ENCODE assay signal across 8 cellular contexts in the genomic region with DNA sequence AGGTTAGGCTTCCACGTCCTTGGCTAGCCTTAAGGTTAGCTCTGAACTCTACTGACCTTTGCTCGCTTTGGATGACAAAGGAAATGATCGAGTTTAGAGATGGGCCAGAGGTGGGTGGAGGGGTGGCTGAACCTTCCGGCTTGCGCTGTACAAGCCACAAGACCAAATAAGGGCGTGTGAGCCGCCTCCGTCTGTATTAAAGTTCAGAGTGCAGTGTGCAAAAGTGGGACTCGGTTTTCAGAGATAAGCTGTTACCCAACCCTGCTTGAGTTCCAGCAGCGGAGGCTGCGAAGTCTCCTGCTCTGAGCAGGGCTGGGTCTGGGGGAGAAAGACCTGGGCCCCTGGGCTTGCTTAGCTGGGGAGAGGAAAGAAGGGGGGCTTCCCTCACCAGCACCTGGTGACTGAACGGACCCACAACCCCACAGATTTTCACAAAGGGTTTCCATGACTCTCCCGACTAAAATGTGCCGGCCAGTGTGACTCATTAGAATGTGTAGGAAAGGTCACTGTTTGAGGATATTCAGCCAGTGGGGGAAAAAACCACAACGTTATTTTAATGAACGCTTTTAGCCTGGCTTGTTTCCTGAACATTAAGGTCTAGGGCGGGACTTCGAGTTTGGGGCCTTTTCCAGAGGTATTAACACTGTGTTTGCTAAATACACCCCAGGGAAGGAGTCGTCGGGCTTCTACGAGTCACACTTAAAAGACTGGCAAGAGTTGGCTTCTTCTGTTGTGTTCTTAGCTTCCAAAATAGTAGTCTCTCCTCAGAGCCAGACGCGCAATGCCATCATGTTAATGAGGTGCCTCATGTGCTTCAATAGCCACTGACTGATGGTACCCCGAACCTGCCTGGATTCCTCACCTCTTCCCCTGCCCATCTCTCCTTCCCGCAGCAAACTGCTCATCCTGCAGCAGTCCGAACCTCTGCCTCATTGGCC.
DNase-seq lines count a peak whose midpoint lies in the region; ATAC-seq lines count a peak whose summit lies in the region.

No MANE protein-coding gene starts in this region.

- H3K27me3 ChIP-seq in HAP-1 (ENCODE audit: low read depth), result no peaks in the 10 kb centered on the region
- H3K27me3 ChIP-seq in MG63, result no peaks in the 10 kb centered on the region
- no peaks in the 10 kb centered on the region for H3K27me3 ChIP-seq in ectodermal cell (ENCODE audit: control insufficient read depth, insufficient read depth, low read length, poor library complexity, severe bottlenecking)

- H3K9me3 Mint-ChIP-seq in memory B cell, result no peaks in the 10 kb centered on the region

- H3K4me1 Mint-ChIP-seq in memory B cell, result peaks cover 41% of the 10 kb centered on the region

- H3K36me3 Mint-ChIP-seq in memory B cell, result peaks cover 6% of the 10 kb centered on the region

- DNase-seq in HAP-1 (ENCODE audit: low spot score in 2 of 2) (peak; percentile 79 to 83), MG63 (peak; percentile 86), memory B cell (ENCODE audit: low spot score in 2 of 2) (peak; percentile 42 to 46), DMS114 treated with DMSO at 0.1 percent for 48 hours (lab: John Stamatoyannopoulos, UW; ENCODE audit: unreplicated experiment) (no peak)
- DNase-seq in activated CD4-positive, alpha-beta T cell treated with anti-CD3 and anti-CD28 coated beads, Interleukin-2, amount 50 U/mL, for 4 hours, result peak; percentile 62 to 67
- DNase-seq in stimulated activated CD8-positive, alpha-beta memory T cell treated with anti-CD3 and anti-CD28 coated beads, Interleukin-15, amount 100 ng/mL, for 4 hours (ENCODE audit: low read depth in 2 of 2), result peak; percentile 57 to 61

- 38 to 42% methylated on average over 26 of the region's 26 CpGs for WGBS in ectodermal cell, 2 experiments

- in situ Hi-C loops in HAP-1 (cut with MboI; ENCODE audit: low sequenced_read_pairs), result no loop called here

- peak; percentile 64 for ATAC-seq in memory B cell (ENCODE audit: low read depth)

- H3K9me3 ChIP-seq in HAP-1 (no peaks in the 10 kb centered on the region), MG63 (no peaks in the 10 kb centered on the region), ectodermal cell (ENCODE audit: control insufficient read depth, low read length) (no peaks in the 10 kb centered on the region)

- H3K36me3 ChIP-seq in HAP-1 (replicated peaks) (no peaks in the 10 kb centered on the region; the same call in 1 of the 2 replicates), MG63 (no peaks in the 10 kb centered on the region), ectodermal cell (ENCODE audit: control insufficient read depth, insufficient read depth, low read length) (no peaks in the 10 kb centered on the region)

- peak overlapping the region; percentile 96 for H3K27ac Mint-ChIP-seq in memory B cell

- H3K27me3 Mint-ChIP-seq in memory B cell, result no peaks in the 10 kb centered on the region

- H3K4me1 ChIP-seq in HAP-1 (peaks cover 20% of the 10 kb centered on the region), ectodermal cell (ENCODE audit: control insufficient read depth, insufficient read depth, low read length) (peaks cover 15% of the 10 kb centered on the region)

- H3K4me3 Mint-ChIP-seq in memory B cell, result peak overlapping the region; percentile 85

- H3K4me3 ChIP-seq in GM08714 (ENCODE audit: low read length) (peak overlapping the region; percentile 60; the same call in 1 of the 2 replicates), HAP-1 (no peak overlapping the region), MG63 (peak overlapping the region; percentile 21), ectodermal cell (ENCODE audit: insufficient read depth, low read depth, low read length) (no peak overlapping the region)

- H3K27ac ChIP-seq in ectodermal cell (ENCODE audit: insufficient read depth, low read depth, low read length, poor library complexity, severe bottlenecking), result peak overlapping the region; percentile 80

Comparison
In these comparisons a context has a peak if more than half of its experiments do, and no peak if none do; other contexts are left out.
1. H3K4me3 ChIP-seq: peak in GM08714 (single experiment) and MG63 (single experiment); none in HAP-1 (single experiment) and ectodermal cell (single experiment).